18 cellular contexts compared by ENCODE assay signal in genomic region chr19:29517412-29517811, GRCh38. TPM values are rescaled to one million over a fixed set of nuclear protein-coding genes. Genes with fewer than 3 reads are reported as not detected.
DNase-seq lines count a peak whose midpoint lies in the region; ATAC-seq, FAIRE-seq and TF ChIP-seq lines count a peak whose summit lies in the region.
"Had no signal": no experiment of that assay in that cellular context is flagged by ENCODE, and none has a peak within 500 bp of the region (broad histone marks: within the 10 kb centered on the region; RNA-seq: fewer than 3 reads in every experiment).

No MANE protein-coding gene starts in this region.

- H3K4me3 ChIP-seq in right lobe of liver (no peak overlapping the region), HepG2 (replicated peaks in 1 of 3; ENCODE audit: insufficient read depth in 1 of 3, low read depth in 2 of 3, low read length in 3 of 3) (no peak overlapping the region), osteoblast (ENCODE audit: insufficient read depth, low read length) (no peak overlapping the region)
- H3K4me3 ChIP-seq: HAP-1 had no signal

- no peak overlapping the region for H3K9ac ChIP-seq in HepG2 (ENCODE audit: insufficient read depth, low read depth, low read length)

- H3K27me3 ChIP-seq in right lobe of liver (no peaks in the 10 kb centered on the region), HepG2 (ENCODE audit: control insufficient read depth in 1 of 2, insufficient read depth in 2 of 2, low read length in 2 of 2) (peaks cover 0 to 17% of the 10 kb centered on the region in 2 experiments; a peak in 4 of 5 replicates), osteoblast (ENCODE audit: insufficient read depth, low read length) (no peaks in the 10 kb centered on the region)

- WGBS in right lobe of liver (ENCODE audit: insufficient coverage, low coverage, low lambda C conversion rate, missing lambda C conversion rate): no CpG with 5 or more reads among the region's 4 CpGs
- no CpG with 5 or more reads among the region's 4 CpGs for WGBS in HepG2 (ENCODE audit: low lambda C conversion rate)

- no peak for TF ChIP-seq RAD21 in HepG2 (CRISPR knock-in tag; IDR thresholded peaks at IDR 0.05)

- POLR2A ChIA-PET in HepG2 (lab: Yijun Ruan, JAX): no interaction called here

- TF ChIP-seq POLR2A in right lobe of liver (IDR thresholded peaks at IDR 0.05): no peak
- TF ChIP-seq POLR2A in HepG2 (IDR thresholded peaks at IDR 0.05; ENCODE audit: insufficient read depth in 1 of 2, low read depth in 2 of 2, low read length in 2 of 2): no peak

- CTCF ChIA-PET in HepG2 (lab: Yijun Ruan, JAX; ENCODE audit: low intra/inter-chr PET ratio, low total read pairs): no interaction called here

- no peaks in the 10 kb centered on the region for H3K36me3 ChIP-seq in right lobe of liver
- no peaks in the 10 kb centered on the region for H3K36me3 ChIP-seq in HepG2 (replicated peaks in 1 of 2; ENCODE audit: control insufficient read depth in 1 of 2, insufficient read depth in 2 of 2, low read length in 2 of 2)
- no peaks in the 10 kb centered on the region for H3K36me3 ChIP-seq in osteoblast (ENCODE audit: insufficient read depth, low read length)
- H3K36me3 ChIP-seq: HAP-1 had no signal

- TF ChIP-seq EP300 in HepG2 (IDR thresholded peaks at IDR 0.05; ENCODE audit: low read depth in 2 of 2, low read length in 2 of 2) (no peak), HepG2 (CRISPR knock-in tag; IDR thresholded peaks at IDR 0.05; ENCODE audit: borderline replicate concordance) (no peak)

- H4K20me1 ChIP-seq in HepG2 (ENCODE audit: insufficient read depth, low read length) (no peaks in the 10 kb centered on the region), osteoblast (ENCODE audit: insufficient read depth, low read length) (no peaks in the 10 kb centered on the region)

- no peak for TF ChIP-seq CTCF in right lobe of liver (IDR thresholded peaks at IDR 0.05)
- no peak for TF ChIP-seq CTCF in HepG2 (CRISPR knock-in tag; IDR thresholded peaks at IDR 0.05)
- TF ChIP-seq CTCF in osteoblast (IDR thresholded peaks at IDR 0.05; ENCODE audit: extremely low read depth, low read depth, low read length): no peak

- no TSS peak for BruUV-seq in HepG2 (replicated peaks; lab: Mats Ljungman, UMichigan)

- H3K9me3 ChIP-seq in right lobe of liver (no peaks in the 10 kb centered on the region), HepG2 (ENCODE audit: low read length) (no peaks in the 10 kb centered on the region), osteoblast (ENCODE audit: low read depth, low read length) (no peaks in the 10 kb centered on the region)
- H3K9me3 ChIP-seq: Caco-2, HAP-1 had no signal

- ATAC-seq in right lobe of liver: no peak
- ATAC-seq in HepG2: no peak
- no peak for ATAC-seq in HG03196 (IDR thresholded peaks at IDR 0.05; ENCODE audit: unreplicated experiment)
- ATAC-seq in GM19351 (IDR thresholded peaks at IDR 0.05; ENCODE audit: unreplicated experiment): no peak

- H3K4me2 ChIP-seq in HepG2 (ENCODE audit: low read depth, low read length) (no peak overlapping the region), osteoblast (ENCODE audit: insufficient read depth, low read length) (no peak overlapping the region)

- H3K4me1 ChIP-seq in right lobe of liver: no peaks in the 10 kb centered on the region
- no peaks in the 10 kb centered on the region for H3K4me1 ChIP-seq in HepG2 (ENCODE audit: insufficient read depth, low read length)
- no peaks in the 10 kb centered on the region for H3K4me1 ChIP-seq in osteoblast (ENCODE audit: insufficient read depth, low read length)
- H3K4me1 ChIP-seq: Caco-2, HAP-1 had no signal

- in situ Hi-C loops in HepG2 (cut with HindIII; ENCODE audit: extremely low pct_ligation_motif_present, low pct_unique_long_range_greater_than_20kb): no loop called here

- no peak for FAIRE-seq in HepG2 (lab: Jason Lieb, UNC)
- FAIRE-seq: GM12892, H1, HTR-8/SVneo had no signal

- intact Hi-C loops in right lobe of liver (cut with DNase I) (no loop called here), HepG2 (cut with micrococcal nuclease; ENCODE audit: unreplicated experiment) (no loop called here)

- H2AFZ ChIP-seq in HepG2 (ENCODE audit: low read length) (no peak overlapping the region), osteoblast (ENCODE audit: low read length) (no peak overlapping the region)

- H3K79me2 ChIP-seq in HepG2 (ENCODE audit: insufficient read depth, low read length) (no peaks in the 10 kb centered on the region), osteoblast (ENCODE audit: insufficient read depth, low read length) (no peaks in the 10 kb centered on the region)

- H3K27ac ChIP-seq in right lobe of liver (no peak overlapping the region), HepG2 (ENCODE audit: extremely low read length, insufficient read depth, low read length) (no peak overlapping the region), osteoblast (ENCODE audit: low read depth, low read length) (no peak overlapping the region)
- H3K27ac ChIP-seq: 22Rv1 had no signal

- peak; percentile 3 for DNase-seq in NCI-H2029 (lab: John Stamatoyannopoulos, UW)
- no peak for DNase-seq in NCI-H2029 treated with DMSO at 0.1 percent for 48 hours (lab: John Stamatoyannopoulos, UW)
- peak in 2 of 3 donors; percentile 8 to 34 for DNase-seq in right lobe of liver
- no peak for DNase-seq in HepG2 (ENCODE audit: low spot score)
- peak; percentile 26 for DNase-seq in osteoblast (ENCODE audit: insufficient read length, low spot score, missing footprints)
- DNase-seq: Caco-2, DND-41, GDM1 had no signal

TF ChIP-seq in HepG2, 621 proteins besides CTCF, POLR2A, EP300 and RAD21 (continues in another document):
- no peak for TF ChIP-seq ZNF598 (CRISPR knock-in tag; IDR thresholded peaks at IDR 0.05; ENCODE audit: borderline replicate concordance)
- TF ChIP-seq ZMYM2 (CRISPR knock-in tag; IDR thresholded peaks at IDR 0.05): no peak
- no peak for TF ChIP-seq ZFP62 (CRISPR knock-in tag; IDR thresholded peaks at IDR 0.05)
- no peak for TF ChIP-seq ZKSCAN5 (CRISPR knock-in tag; IDR thresholded peaks at IDR 0.05)
- no peak for TF ChIP-seq ZNF567 (CRISPR knock-in tag; IDR thresholded peaks at IDR 0.05; ENCODE audit: borderline replicate concordance)
- TF ChIP-seq, protein P1, sequence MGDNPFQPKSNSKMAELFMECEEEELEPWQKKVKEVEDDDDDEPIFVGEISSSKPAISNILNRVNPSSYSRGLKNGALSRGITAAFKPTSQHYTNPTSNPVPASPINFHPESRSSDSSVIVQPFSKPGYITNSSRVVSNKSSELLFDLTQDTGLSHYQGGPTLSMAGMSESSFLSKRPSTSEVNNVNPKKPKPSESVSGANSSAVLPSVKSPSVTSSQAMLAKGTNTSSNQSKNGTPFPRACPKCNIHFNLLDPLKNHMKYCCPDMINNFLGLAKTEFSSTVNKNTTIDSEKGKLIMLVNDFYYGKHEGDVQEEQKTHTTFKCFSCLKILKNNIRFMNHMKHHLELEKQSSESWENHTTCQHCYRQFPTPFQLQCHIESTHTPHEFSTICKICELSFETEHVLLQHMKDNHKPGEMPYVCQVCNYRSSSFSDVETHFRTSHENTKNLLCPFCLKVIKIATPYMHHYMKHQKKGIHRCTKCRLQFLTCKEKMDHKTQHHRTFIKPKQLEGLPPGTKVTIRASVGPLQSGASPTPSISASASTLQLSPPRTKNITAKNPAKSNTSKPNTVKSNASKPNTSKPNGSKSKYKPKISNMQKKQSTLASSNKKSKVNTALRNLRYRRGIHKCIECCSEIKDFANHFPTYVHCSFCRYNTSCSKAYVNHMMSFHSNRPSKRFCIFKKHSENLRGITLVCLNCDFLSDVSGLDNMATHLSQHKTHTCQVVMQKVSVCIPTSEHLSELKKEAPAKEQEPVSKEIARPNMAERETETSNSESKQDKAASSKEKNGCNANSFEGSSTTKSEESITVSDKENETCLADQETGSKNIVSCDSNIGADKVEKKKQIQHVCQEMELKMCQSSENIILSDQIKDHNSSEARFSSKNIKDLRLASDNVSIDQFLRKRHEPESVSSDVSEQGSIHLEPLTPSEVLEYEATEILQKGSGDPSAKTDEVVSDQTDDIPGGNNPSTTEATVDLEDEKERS (CRISPR knock-in tag; IDR thresholded peaks at IDR 0.05): no peak

RNA-seq across cellular contexts. Expression of gene VSTM2B, which starts 8.4 kb away (rescaled TPM):
- total RNA-seq in right lobe of liver (not detected), HepG2 (2016; rRNA removed; fragmentation: Illumina TruSeq; extraction: Trizol) (not detected in 2 replicates), osteoblast (not detected in 2 replicates)
- total RNA-seq in HepG2 (2016; cell fraction: cytosol; rRNA removed; fragmentation: Illumina TruSeq; extraction: Trizol; ENCODE audit: low read depth): not detected in 2 replicates
- not detected in 2 replicates for total RNA-seq in HepG2 (2016; cell fraction: insoluble cytoplasmic fraction; rRNA removed; fragmentation: Illumina TruSeq; extraction: Trizol)
- not detected in 2 replicates for total RNA-seq in HepG2 (2016; cell fraction: membrane; rRNA removed; fragmentation: Illumina TruSeq; extraction: Trizol)
- total RNA-seq in HepG2 (2016; cell fraction: nucleus; rRNA removed; fragmentation: Illumina TruSeq; extraction: Trizol): not detected in 2 replicates
- not detected in 2 replicates for polyA plus RNA-seq in HepG2 (2011; rRNA removed)
- polyA plus RNA-seq in HepG2 (2011; cell fraction: cytosol; rRNA removed): not detected in 2 replicates
- polyA plus RNA-seq in HepG2 (2011; cell fraction: nucleus; rRNA removed): not detected in 2 replicates
- polyA plus RNA-seq in HepG2 (2012): not detected in 2 replicates
- not detected in 2 replicates for polyA plus RNA-seq in HepG2 (2016; cell fraction: cytosol; fragmentation: Illumina TruSeq; extraction: Trizol; ENCODE audit: low read depth)
- not detected in 2 replicates for polyA plus RNA-seq in HepG2 (2016; cell fraction: insoluble cytoplasmic fraction; fragmentation: Illumina TruSeq; extraction: Trizol; ENCODE audit: low read depth)
- not detected in 2 replicates for polyA plus RNA-seq in HepG2 (2016; cell fraction: membrane; fragmentation: Illumina TruSeq; extraction: Trizol; ENCODE audit: low read depth)
- polyA plus RNA-seq in HepG2 (2016; cell fraction: nucleus; fragmentation: Illumina TruSeq; extraction: Trizol; ENCODE audit: insufficient read depth, low read depth): not detected in 2 replicates
- not detected in 2 replicates for polyA minus RNA-seq in HepG2 (2011; rRNA and poly(A)+ RNA removed; ENCODE audit: low replicate concordance)
- polyA minus RNA-seq in HepG2 (2011; cell fraction: cytosol; rRNA and poly(A)+ RNA removed): not detected in 2 replicates
- not detected in 2 replicates for polyA minus RNA-seq in HepG2 (2011; cell fraction: nucleus; rRNA and poly(A)+ RNA removed)
- total RNA-seq: A673; Caco-2; CD8-positive, alpha-beta memory T cell had no signal
- polyA plus RNA-seq: BJ; CD8-positive, alpha-beta memory T cell had no signal

Comparison
In these comparisons a context has a peak if more than half of its experiments do, and no peak if none do; other contexts are left out.
1. DNase-seq: peak in NCI-H2029 (single experiment), right lobe of liver (2 of 3) and osteoblast (single experiment); none in NCI-H2029 treated with DMSO at 0.1 percent for 48 hours (single experiment) and HepG2 (single experiment).